ENCODE assay signal across 13 cellular contexts in genomic region chr22:32042924-32043323, GRCh38. TPM values are rescaled to one million over a fixed set of nuclear protein-coding genes. Genes with fewer than 3 reads are reported as not detected.
A peak's percentile ranks its signal among the peaks of the same experiment; 100 is the strongest.
DNase-seq lines count a peak whose midpoint lies in the region; ATAC-seq and TF ChIP-seq lines count a peak whose summit lies in the region.
"Had no signal": no experiment of that assay in that cellular context is flagged by ENCODE, and none has a peak within 500 bp of the region (broad histone marks: within the 10 kb centered on the region; RNA-seq: fewer than 3 reads in every experiment).

SLC5A1 (plus strand) TSS chr22:32043261; CDS start chr22:32043282, 21 bp downstream.

- H3K9me3 ChIP-seq in duodenal mucosa (ENCODE audit: control insufficient read depth in 1 of 2, low read length in 2 of 2) (no peaks in the 10 kb centered on the region), right lobe of liver (no peaks in the 10 kb centered on the region)
- H3K9me3 ChIP-seq in CD8-positive, alpha-beta T cell (ENCODE audit: low read length), result no peaks in the 10 kb centered on the region

- ATAC-seq in right lobe of liver, result peak in 3 of 4 donors; percentile 52 to 72 (median 65)
- ATAC-seq in GM18870 (IDR thresholded peaks at IDR 0.05; ENCODE audit: unreplicated experiment), result no peak
- no peak for ATAC-seq in HG03280 (IDR thresholded peaks at IDR 0.05; ENCODE audit: unreplicated experiment)
- no peak for ATAC-seq in CD8-positive, alpha-beta T cell

- no peaks in the 10 kb centered on the region for H3K4me1 Mint-ChIP-seq in CD8-positive, alpha-beta T cell (ENCODE audit: low read depth)
- H3K4me1 Mint-ChIP-seq: activated naive CD4-positive, alpha-beta T cell treated with anti-CD3 and anti-CD28 coated beads, Interleukin-2, amount 10 ng/mL, durations not matched to agents 7 days and 5 days; central memory CD8-positive, alpha-beta T cell had no signal

- H3K9ac ChIP-seq in duodenal mucosa (ENCODE audit: low read depth in 1 of 2, low read length in 2 of 2), result peak within 1 kb of the TSS; percentile 90 to 93

- no peak for TF ChIP-seq CTCF in right lobe of liver (IDR thresholded peaks at IDR 0.05)
- no peak for TF ChIP-seq CTCF in CD8-positive, alpha-beta T cell (IDR thresholded peaks at IDR 0.05)

- POLR2A ChIA-PET in CD8-positive, alpha-beta T cell (lab: Charles Lee), result no interaction called here

- H3K27me3 ChIP-seq in duodenal mucosa (ENCODE audit: control insufficient read depth in 1 of 2, insufficient read depth in 2 of 2, low read length in 2 of 2) (peaks cover 0 to 4% of the 10 kb centered on the region in 2 donors), right lobe of liver (no peaks in the 10 kb centered on the region)
- H3K27me3 ChIP-seq in CD8-positive, alpha-beta T cell (ENCODE audit: insufficient read depth, low read length), result no peaks in the 10 kb centered on the region

- peak within 1 kb of the TSS; percentile 86 to 87 for H3K4me3 ChIP-seq in duodenal mucosa (ENCODE audit: low read depth in 1 of 2, low read length in 2 of 2)
- H3K4me3 ChIP-seq in right lobe of liver, result no peak within 1 kb of the TSS
- no peak within 1 kb of the TSS for H3K4me3 ChIP-seq in CD8-positive, alpha-beta T cell (ENCODE audit: low read depth, low read length)

- H3K27ac ChIP-seq in duodenal mucosa (ENCODE audit: low read depth, low read length), result peak within 1 kb of the TSS; percentile 65
- no peak within 1 kb of the TSS for H3K27ac ChIP-seq in right lobe of liver
- H3K27ac ChIP-seq in CD8-positive, alpha-beta T cell (ENCODE audit: low read depth, low read length), result no peak within 1 kb of the TSS

- no CpG with 5 or more reads among the region's 21 CpGs for WGBS in right lobe of liver (ENCODE audit: insufficient coverage, low coverage, low lambda C conversion rate, missing lambda C conversion rate)

- H3K36me3 Mint-ChIP-seq in CD8-positive, alpha-beta T cell, result no peaks in the 10 kb centered on the region
- H3K36me3 Mint-ChIP-seq: activated naive CD4-positive, alpha-beta T cell treated with anti-CD3 and anti-CD28 coated beads, Interleukin-2, amount 10 ng/mL, durations not matched to agents 7 days and 5 days had no signal

- no peak within 1 kb of the TSS for H3K4me3 Mint-ChIP-seq in CD8-positive, alpha-beta T cell
- H3K4me3 Mint-ChIP-seq: activated naive CD4-positive, alpha-beta T cell treated with anti-CD3 and anti-CD28 coated beads, Interleukin-2, amount 10 ng/mL, durations not matched to agents 7 days and 5 days; central memory CD8-positive, alpha-beta T cell; IgD-negative memory B cell had no signal

- DNase-seq in DMS153 treated with DMSO at 0.1 percent for 48 hours (lab: John Stamatoyannopoulos, UW; ENCODE audit: unreplicated experiment), result peak; percentile 63
- DNase-seq in NCI-H2107 (lab: John Stamatoyannopoulos, UW), result peak; percentile 65
- peak; percentile 22 to 64 (median 46) for DNase-seq in right lobe of liver
- DNase-seq in CD8-positive, alpha-beta T cell, result no peak
- no peak for DNase-seq in GDM1 (lab: John Stamatoyannopoulos, UW)
- DNase-seq: activated naive CD4-positive, alpha-beta T cell treated with anti-CD3 and anti-CD28 coated beads, Interleukin-2, amount 10 ng/mL, durations not matched to agents 7 days and 5 days; foreskin melanocyte; NCI-H446 treated with DMSO at 0.1 percent for 48 hours had no signal

- peaks cover 15 to 23% of the 10 kb centered on the region in 2 donors for H3K4me1 ChIP-seq in duodenal mucosa (ENCODE audit: control insufficient read depth in 1 of 2, insufficient read depth in 2 of 2, low read length in 2 of 2)
- H3K4me1 ChIP-seq in right lobe of liver, result no peaks in the 10 kb centered on the region
- H3K4me1 ChIP-seq in CD8-positive, alpha-beta T cell (ENCODE audit: insufficient read depth, low read length), result no peaks in the 10 kb centered on the region

- H3K36me3 ChIP-seq in duodenal mucosa (ENCODE audit: control insufficient read depth in 1 of 2, insufficient read depth in 2 of 2, low read length in 2 of 2), result peaks cover 7 to 11% of the 10 kb centered on the region in 2 donors
- no peaks in the 10 kb centered on the region for H3K36me3 ChIP-seq in right lobe of liver
- H3K36me3 ChIP-seq in CD8-positive, alpha-beta T cell (ENCODE audit: insufficient read depth, low read length), result no peaks in the 10 kb centered on the region

- peaks cover 49% of the 10 kb centered on the region for H3K27me3 Mint-ChIP-seq in CD8-positive, alpha-beta T cell (ENCODE audit: low read depth)

- CTCF ChIA-PET in CD8-positive, alpha-beta T cell (lab: Charles Lee), result no interaction called here

- TF ChIP-seq POLR2A in right lobe of liver (IDR thresholded peaks at IDR 0.05), result no peak

- intact Hi-C loops in right lobe of liver (cut with DNase I), result no loop called here
- intact Hi-C loops in CD8-positive, alpha-beta T cell (cut with DNase I, micrococcal nuclease), result no loop called here

- H3K27ac Mint-ChIP-seq in CD8-positive, alpha-beta T cell, result no peak within 1 kb of the TSS
- H3K27ac Mint-ChIP-seq: activated naive CD4-positive, alpha-beta T cell treated with anti-CD3 and anti-CD28 coated beads, Interleukin-2, amount 10 ng/mL, durations not matched to agents 7 days and 5 days had no signal

- no peaks in the 10 kb centered on the region for H3K9me3 Mint-ChIP-seq in CD8-positive, alpha-beta T cell
- H3K9me3 Mint-ChIP-seq: activated naive CD4-positive, alpha-beta T cell treated with anti-CD3 and anti-CD28 coated beads, Interleukin-2, amount 10 ng/mL, durations not matched to agents 7 days and 5 days; central memory CD8-positive, alpha-beta T cell had no signal

RNA-seq across cellular contexts. Expression of gene SLC5A1, which starts in this region (rescaled TPM):
- 1 to 10 TPM in 3 of 6 experiments, under 1 TPM in 3; 0.31 to 1.7 (median 0.85) TPM for total RNA-seq in right lobe of liver
- not detected for total RNA-seq in CD8-positive, alpha-beta T cell

Comparison
In these comparisons a context has a peak if more than half of its experiments do, and no peak if none do; other contexts are left out.
1. DNase-seq: peak in DMS153 treated with DMSO at 0.1 percent for 48 hours (single experiment), NCI-H2107 (single experiment) and right lobe of liver (3 of 3); none in CD8-positive, alpha-beta T cell (0 of 7) and GDM1 (single experiment).
2. H3K4me3 ChIP-seq: peak in duodenal mucosa (2 of 2); none in right lobe of liver (0 of 3) and CD8-positive, alpha-beta T cell (single experiment).
3. ATAC-seq: peak in right lobe of liver (3 of 4); none in GM18870 (single experiment), HG03280 (single experiment) and CD8-positive, alpha-beta T cell (single experiment).